In the genomic region with DNA sequence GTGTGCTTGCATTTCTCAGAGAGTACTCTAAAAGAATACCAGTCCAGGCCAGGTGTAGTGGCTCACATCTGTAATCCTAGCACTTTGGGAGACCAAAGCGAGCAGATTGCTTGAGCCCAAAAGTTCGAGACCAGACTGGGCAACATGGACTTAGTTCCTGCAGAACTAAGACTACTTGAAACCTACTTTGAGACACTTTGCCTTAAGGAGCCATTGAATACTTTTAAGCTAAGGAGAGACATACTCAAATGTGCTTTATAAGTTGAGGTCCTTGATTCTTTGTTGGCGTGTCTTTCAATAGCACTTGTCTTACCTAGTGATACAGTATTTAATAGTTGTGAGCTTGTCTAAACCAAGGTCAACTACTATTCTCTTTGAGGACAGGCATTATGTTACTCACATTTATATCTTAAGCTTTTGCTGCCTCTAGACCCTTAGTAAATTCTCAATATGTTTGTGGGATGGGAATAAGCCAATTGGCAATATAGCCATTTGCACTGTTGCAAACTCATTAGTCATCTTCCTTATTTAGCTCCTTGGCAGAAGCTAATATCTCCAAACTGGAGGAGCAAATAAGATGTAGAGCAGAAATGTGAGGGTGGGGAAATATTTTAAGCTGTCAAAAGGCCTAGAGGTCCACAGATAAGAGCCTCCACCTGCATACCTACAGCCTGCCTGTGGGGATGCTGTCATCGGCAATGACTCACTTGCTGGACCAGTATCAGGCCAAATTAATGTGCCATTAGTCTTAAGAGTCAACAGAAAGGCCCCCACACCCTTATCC, we compare ENCODE assay signal across 1 cellular context.
TF ChIP-seq lines count a peak whose summit lies in the region.

No MANE protein-coding gene starts in this region.

TF ChIP-seq in SK-N-SH, 30 proteins besides CTCF, POLR2A, EP300 and RAD21:
- no peak for TF ChIP-seq RFX5 (IDR thresholded peaks at IDR 0.05; ENCODE audit: low read length)
- TF ChIP-seq, protein P1, sequence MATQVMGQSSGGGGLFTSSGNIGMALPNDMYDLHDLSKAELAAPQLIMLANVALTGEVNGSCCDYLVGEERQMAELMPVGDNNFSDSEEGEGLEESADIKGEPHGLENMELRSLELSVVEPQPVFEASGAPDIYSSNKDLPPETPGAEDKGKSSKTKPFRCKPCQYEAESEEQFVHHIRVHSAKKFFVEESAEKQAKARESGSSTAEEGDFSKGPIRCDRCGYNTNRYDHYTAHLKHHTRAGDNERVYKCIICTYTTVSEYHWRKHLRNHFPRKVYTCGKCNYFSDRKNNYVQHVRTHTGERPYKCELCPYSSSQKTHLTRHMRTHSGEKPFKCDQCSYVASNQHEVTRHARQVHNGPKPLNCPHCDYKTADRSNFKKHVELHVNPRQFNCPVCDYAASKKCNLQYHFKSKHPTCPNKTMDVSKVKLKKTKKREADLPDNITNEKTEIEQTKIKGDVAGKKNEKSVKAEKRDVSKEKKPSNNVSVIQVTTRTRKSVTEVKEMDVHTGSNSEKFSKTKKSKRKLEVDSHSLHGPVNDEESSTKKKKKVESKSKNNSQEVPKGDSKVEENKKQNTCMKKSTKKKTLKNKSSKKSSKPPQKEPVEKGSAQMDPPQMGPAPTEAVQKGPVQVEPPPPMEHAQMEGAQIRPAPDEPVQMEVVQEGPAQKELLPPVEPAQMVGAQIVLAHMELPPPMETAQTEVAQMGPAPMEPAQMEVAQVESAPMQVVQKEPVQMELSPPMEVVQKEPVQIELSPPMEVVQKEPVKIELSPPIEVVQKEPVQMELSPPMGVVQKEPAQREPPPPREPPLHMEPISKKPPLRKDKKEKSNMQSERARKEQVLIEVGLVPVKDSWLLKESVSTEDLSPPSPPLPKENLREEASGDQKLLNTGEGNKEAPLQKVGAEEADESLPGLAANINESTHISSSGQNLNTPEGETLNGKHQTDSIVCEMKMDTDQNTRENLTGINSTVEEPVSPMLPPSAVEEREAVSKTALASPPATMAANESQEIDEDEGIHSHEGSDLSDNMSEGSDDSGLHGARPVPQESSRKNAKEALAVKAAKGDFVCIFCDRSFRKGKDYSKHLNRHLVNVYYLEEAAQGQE (IDR thresholded peaks at IDR 0.05; ENCODE audit: low read depth, low read length): no peak
- no peak for TF ChIP-seq TEAD4 (IDR thresholded peaks at IDR 0.05; ENCODE audit: borderline replicate concordance, insufficient read depth)
- TF ChIP-seq MAX (IDR thresholded peaks at IDR 0.05; ENCODE audit: low read depth): no peak
- TF ChIP-seq POLR2AphosphoS5 (IDR thresholded peaks at IDR 0.05; ENCODE audit: low read depth, low read length): no peak
- TF ChIP-seq, protein P2, sequence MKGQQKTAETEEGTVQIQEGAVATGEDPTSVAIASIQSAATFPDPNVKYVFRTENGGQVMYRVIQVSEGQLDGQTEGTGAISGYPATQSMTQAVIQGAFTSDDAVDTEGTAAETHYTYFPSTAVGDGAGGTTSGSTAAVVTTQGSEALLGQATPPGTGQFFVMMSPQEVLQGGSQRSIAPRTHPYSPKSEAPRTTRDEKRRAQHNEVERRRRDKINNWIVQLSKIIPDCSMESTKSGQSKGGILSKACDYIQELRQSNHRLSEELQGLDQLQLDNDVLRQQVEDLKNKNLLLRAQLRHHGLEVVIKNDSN (IDR thresholded peaks at IDR 0.05; ENCODE audit: borderline replicate concordance, low read depth): no peak
- TF ChIP-seq JUND (IDR thresholded peaks at IDR 0.05): no peak
- no peak for TF ChIP-seq ELF1 (IDR thresholded peaks at IDR 0.05)
- no peak for TF ChIP-seq FOSL2 (IDR thresholded peaks at IDR 0.05; ENCODE audit: borderline replicate concordance, low read depth)
